Comparison of ENCODE assay signal across 23 cellular contexts in the genomic region with DNA sequence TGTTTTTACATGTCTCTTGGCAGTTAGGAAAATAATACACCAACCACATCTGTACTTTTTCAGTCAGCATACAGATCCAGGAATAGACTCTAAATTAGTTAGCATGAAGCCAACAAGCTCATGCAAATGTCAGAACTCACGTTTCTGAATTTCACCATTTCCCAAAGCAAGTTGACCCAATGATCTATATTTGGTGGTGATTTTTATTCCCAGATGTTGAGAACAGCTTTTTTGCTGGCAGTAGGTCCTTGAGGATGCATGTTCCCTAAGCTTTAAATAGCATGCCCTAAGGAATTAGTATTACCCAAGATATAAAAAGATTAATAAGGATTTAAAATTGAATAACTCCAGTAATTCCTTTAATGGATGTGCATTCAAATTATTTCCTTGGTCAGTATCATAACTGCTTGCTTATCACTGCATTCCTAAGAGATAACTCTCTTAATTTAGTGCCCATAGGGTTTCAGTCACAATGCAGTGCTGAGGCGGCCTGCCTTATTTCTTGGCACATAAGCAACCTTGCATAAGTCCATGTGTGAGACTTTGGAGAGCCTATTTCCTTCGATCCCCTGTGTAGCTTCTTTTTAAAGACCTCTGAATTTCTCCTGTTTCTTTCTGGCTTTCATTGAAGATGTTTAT.
DNase-seq lines count a peak whose midpoint lies in the region; ATAC-seq and TF ChIP-seq lines count a peak whose summit lies in the region.
"Had no signal": no experiment of that assay in that cellular context is flagged by ENCODE, and none has a peak within 500 bp of the region (broad histone marks: within the 10 kb centered on the region; RNA-seq: fewer than 3 reads in every experiment).

No MANE protein-coding gene starts in this region.

- intact Hi-C loops in ovary (cut with DNase I): loop anchor here in 1 of 4 donors (10.0 kb wide), 1 partner anchor 137 kb away; a partner anchor contains a TSS

- TF ChIP-seq CTCF in gastroesophageal sphincter (IDR thresholded peaks at IDR 0.05) (no peak), ovary (IDR thresholded peaks at IDR 0.05) (no peak)

- H3K4me3 ChIP-seq in gastroesophageal sphincter: no peak overlapping the region
- no peak overlapping the region for H3K4me3 ChIP-seq in ovary
- H3K4me3 ChIP-seq: skin epidermis, thyroid gland had no signal

- H3K4me1 ChIP-seq in gastroesophageal sphincter (no peaks in the 10 kb centered on the region), ovary (ENCODE audit: insufficient read depth) (peaks cover 2% of the 10 kb centered on the region)
- H3K4me1 ChIP-seq: thyroid gland had no signal

- TF ChIP-seq POLR2A in gastroesophageal sphincter (IDR thresholded peaks at IDR 0.05) (no peak), ovary (IDR thresholded peaks at IDR 0.05) (no peak), erythroblast (IDR thresholded peaks at IDR 0.05; ENCODE audit: low read length) (no peak)

- WGBS in gastroesophageal sphincter (ENCODE audit: low coverage in 1 of 2), 2 donors: 54 to 63% methylated on average over 3 of the region's 3 CpGs
- WGBS in ovary, 3 donors: 8 to 20% (median 13%) methylated on average over 3 of the region's 3 CpGs

- H3K27ac ChIP-seq in gastroesophageal sphincter (no peak overlapping the region), ovary (no peak overlapping the region)
- H3K27ac ChIP-seq: thyroid gland had no signal

- ATAC-seq in gastroesophageal sphincter: peak; percentile 39
- no peak for ATAC-seq in HG03520 (IDR thresholded peaks at IDR 0.05; ENCODE audit: unreplicated experiment)
- ATAC-seq in HG03175 (IDR thresholded peaks at IDR 0.05; ENCODE audit: unreplicated experiment): no peak
- ATAC-seq: activated T-cell treated with anti-CD3 and anti-CD28 coated beads, Interleukin-2, amount 50 U/mL, for 4 hours; natural killer cell; SK-N-SH treated with all-trans-retinoic acid at 6 μM for 48 hours had no signal

- H3K27me3 ChIP-seq in gastroesophageal sphincter: no peaks in the 10 kb centered on the region
- no peaks in the 10 kb centered on the region for H3K27me3 ChIP-seq in ovary
- H3K27me3 ChIP-seq: thyroid gland had no signal

- DNase-seq in EL (peak; percentile 34), amniotic epithelial cell (ENCODE audit: low read depth) (peak; percentile 86), ovary (no peak), erythroblast (lab: John Stamatoyannopoulos, UW) (no peak)
- DNase-seq: activated CD4-positive, alpha-beta memory T cell treated with anti-CD3 and anti-CD28 coated beads, Interleukin-2, amount 10 ng/mL, durations not matched to agents 7 days and 5 days; activated CD4-positive, CD25-positive, alpha-beta regulatory T cell; activated naive CD4-positive, alpha-beta T cell treated with anti-CD3 and anti-CD28 coated beads, Interleukin-2, amount 50 U/mL, for 16 hours; activated T-cell treated with anti-CD3 and anti-CD28 coated beads, Interleukin-2, amount 50 U/mL, for 4 hours; foreskin melanocyte; natural killer cell; NCI-H1417; NCI-H2107; NCI-H524; RPMI8226; stimulated activated CD4-positive, alpha-beta T cell treated with anti-CD3 and anti-CD28 coated beads, Interleukin-2, amount 100 ng/mL, for 48 hours; stimulated activated naive CD4-positive, alpha-beta T cell treated with Interleukin-2 at 50 U/mL for 16 hours; T-helper 9 cell; thyroid gland had no signal

- TF ChIP-seq EP300 in gastroesophageal sphincter (IDR thresholded peaks at IDR 0.05): no peak
- TF ChIP-seq EP300 in ovary (IDR thresholded peaks at IDR 0.05): peak; percentile 24

- no peaks in the 10 kb centered on the region for H3K36me3 ChIP-seq in gastroesophageal sphincter
- H3K36me3 ChIP-seq in ovary: no peaks in the 10 kb centered on the region
- H3K36me3 ChIP-seq: thyroid gland had no signal

- H3K9me3 ChIP-seq in gastroesophageal sphincter (no peaks in the 10 kb centered on the region), ovary (no peaks in the 10 kb centered on the region)
- H3K9me3 ChIP-seq: thyroid gland had no signal

Comparison
In these comparisons a context has a peak if more than half of its experiments do, and no peak if none do; other contexts are left out.
1. DNase-seq: peak in EL (single experiment) and amniotic epithelial cell (single experiment); none in ovary (0 of 5) and erythroblast (0 of 2).